In the genomic region with DNA sequence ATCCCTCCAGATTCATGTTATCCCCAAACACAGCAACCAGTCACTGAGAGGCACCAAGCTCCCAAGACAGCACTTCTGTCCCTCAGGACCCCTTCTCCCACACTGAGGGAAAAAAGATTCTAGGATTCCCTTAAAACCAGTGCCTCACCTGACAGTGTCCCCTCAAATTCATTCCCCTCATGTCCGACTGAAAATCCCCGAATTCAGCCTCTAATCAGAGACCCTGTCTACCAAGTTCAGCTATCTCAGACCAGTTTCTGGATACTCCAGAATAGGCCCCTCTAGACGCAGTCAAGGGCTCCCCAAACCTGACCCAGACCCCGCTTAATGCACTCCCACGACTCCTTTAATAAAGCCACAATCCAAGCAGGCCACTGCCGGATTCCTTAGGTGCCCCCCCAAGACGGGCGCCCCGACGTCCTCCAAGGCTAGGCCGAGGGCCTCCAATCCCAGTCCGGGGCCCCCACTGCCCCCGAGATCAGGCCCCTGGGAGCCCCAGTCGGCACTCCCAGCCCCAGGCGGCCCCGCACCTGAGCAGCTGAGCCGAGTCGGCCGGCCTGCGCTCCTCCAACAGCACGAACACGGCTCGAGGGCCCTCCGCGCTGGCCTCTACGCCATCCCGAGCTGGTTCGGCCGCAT, we compare ENCODE assay signal across 6 cellular contexts. TPM values are rescaled to one million over a fixed set of nuclear protein-coding genes. Genes with fewer than 3 reads are reported as not detected.
DNase-seq lines count a peak whose midpoint lies in the region; ATAC-seq, FAIRE-seq and TF ChIP-seq lines count a peak whose summit lies in the region.

No MANE protein-coding gene starts in this region.

- H3K27ac Mint-ChIP-seq in activated T-cell treated with anti-CD3 and anti-CD28 coated beads, Interleukin-2, amount 50 U/mL, for 72 hours: peak overlapping the region; percentile 97
- peak overlapping the region; percentile 94 for H3K27ac Mint-ChIP-seq in central memory CD8-positive, alpha-beta T cell (ENCODE audit: low read depth)
- peak overlapping the region; percentile 98 for H3K27ac Mint-ChIP-seq in osteocyte (ENCODE audit: unreplicated experiment)

- peak overlapping the region; percentile 87 to 95 for H3K4me3 Mint-ChIP-seq in activated T-cell treated with anti-CD3 and anti-CD28 coated beads, Interleukin-2, amount 50 U/mL, for 72 hours
- H3K4me3 Mint-ChIP-seq in central memory CD8-positive, alpha-beta T cell: peak overlapping the region; percentile 79
- peak overlapping the region; percentile 91 for H3K4me3 Mint-ChIP-seq in osteocyte (ENCODE audit: unreplicated experiment)

- no peak for FAIRE-seq in GM12892 (lab: Jason Lieb, UNC)

- TF ChIP-seq POLR2A in GM12892 (IDR thresholded peaks at IDR 0.05; ENCODE audit: low read depth, low read length): no peak

- no peaks in the 10 kb centered on the region for H3K27me3 Mint-ChIP-seq in activated T-cell treated with anti-CD3 and anti-CD28 coated beads, Interleukin-2, amount 50 U/mL, for 72 hours (ENCODE audit: low read depth)
- H3K27me3 Mint-ChIP-seq in central memory CD8-positive, alpha-beta T cell: no peaks in the 10 kb centered on the region
- H3K27me3 Mint-ChIP-seq in osteocyte (ENCODE audit: unreplicated experiment): no peaks in the 10 kb centered on the region

- peaks cover 3 to 6% of the 10 kb centered on the region in 2 donors for H3K36me3 Mint-ChIP-seq in activated T-cell treated with anti-CD3 and anti-CD28 coated beads, Interleukin-2, amount 50 U/mL, for 72 hours (ENCODE audit: insufficient read depth in 2 of 2)
- peaks cover 21% of the 10 kb centered on the region for H3K36me3 Mint-ChIP-seq in central memory CD8-positive, alpha-beta T cell (ENCODE audit: insufficient read depth)
- H3K36me3 Mint-ChIP-seq in osteocyte (ENCODE audit: unreplicated experiment): peaks cover 18% of the 10 kb centered on the region

- ATAC-seq in activated T-cell treated with anti-CD3 and anti-CD28 coated beads, Interleukin-2, amount 50 U/mL, for 72 hours (replicated peaks in 1 of 2): peak in 1 of 2 donors; percentile 11
- ATAC-seq in central memory CD8-positive, alpha-beta T cell (replicated peaks; ENCODE audit: extremely low read depth, poor library complexity, severe bottlenecking): no peak

- peaks cover 37% of the 10 kb centered on the region for H3K4me1 Mint-ChIP-seq in activated T-cell treated with anti-CD3 and anti-CD28 coated beads, Interleukin-2, amount 50 U/mL, for 72 hours (ENCODE audit: low read depth)
- peaks cover 29% of the 10 kb centered on the region for H3K4me1 Mint-ChIP-seq in central memory CD8-positive, alpha-beta T cell
- peaks cover 33% of the 10 kb centered on the region for H3K4me1 Mint-ChIP-seq in osteocyte (ENCODE audit: unreplicated experiment)

- H3K9me3 Mint-ChIP-seq in activated T-cell treated with anti-CD3 and anti-CD28 coated beads, Interleukin-2, amount 50 U/mL, for 72 hours: no peaks in the 10 kb centered on the region
- no peaks in the 10 kb centered on the region for H3K9me3 Mint-ChIP-seq in central memory CD8-positive, alpha-beta T cell
- no peaks in the 10 kb centered on the region for H3K9me3 Mint-ChIP-seq in osteocyte (ENCODE audit: unreplicated experiment)

- no peak for TF ChIP-seq CTCF in osteocyte (IDR thresholded peaks at IDR 0.05)

- no peak for DNase-seq in activated T-cell treated with anti-CD3 and anti-CD28 coated beads, Interleukin-2, amount 50 U/mL, for 72 hours
- DNase-seq in activated T-cell treated with anti-CD3 and anti-CD28 coated beads, Interleukin-2, amount 50 U/mL, for 48 hours: no peak
- peak in 1 of 2 donors; percentile 13 for DNase-seq in central memory CD8-positive, alpha-beta T cell (ENCODE audit: low spot score in 2 of 2)
- DNase-seq in osteocyte (ENCODE audit: extremely low spot score, unreplicated experiment) (no peak), GM12892 (ENCODE audit: insufficient read length) (no peak), mesenteric fat pad (ENCODE audit: low spot score) (no peak)

RNA-seq across cellular contexts. Expression of a gene that starts 0.5 kb away (rescaled TPM):
- 10 to 100 TPM; 38.8 to 44.8 TPM for total RNA-seq in activated T-cell treated with anti-CD3 and anti-CD28 coated beads, Interleukin-2, amount 50 U/mL, for 72 hours
- total RNA-seq in osteocyte (44.7 and 51.8 TPM in 2 replicates), mesenteric fat pad (103 TPM)
- polyA plus RNA-seq in GM12892 (2012; ENCODE audit: missing spikeins): 12.7 TPM

RNA-seq across cellular contexts. Expression of a gene that starts 16.1 kb away (rescaled TPM):
- total RNA-seq in activated T-cell treated with anti-CD3 and anti-CD28 coated beads, Interleukin-2, amount 50 U/mL, for 72 hours: 1 to 10 TPM; 8.7 to 9.0 TPM
- total RNA-seq in osteocyte (8.5 and 9.6 TPM in 2 replicates), mesenteric fat pad (4.0 TPM)
- polyA plus RNA-seq in GM12892 (2012; ENCODE audit: missing spikeins): 1.7 TPM

RNA-seq across cellular contexts. Expression of a gene that starts 31.1 kb away (rescaled TPM):
- 10 to 100 TPM; 19.1 to 20.9 TPM for total RNA-seq in activated T-cell treated with anti-CD3 and anti-CD28 coated beads, Interleukin-2, amount 50 U/mL, for 72 hours
- 55.3 and 58.5 TPM in 2 replicates for total RNA-seq in osteocyte
- polyA plus RNA-seq in GM12892 (2012; ENCODE audit: missing spikeins): 3.5 TPM
- 20.7 TPM for total RNA-seq in mesenteric fat pad

RNA-seq across cellular contexts. Expression of a gene that starts 37.0 kb away (rescaled TPM):
- 10 to 100 TPM; 43.4 to 49.0 TPM for total RNA-seq in activated T-cell treated with anti-CD3 and anti-CD28 coated beads, Interleukin-2, amount 50 U/mL, for 72 hours
- total RNA-seq in osteocyte: 91.3 and 95.8 TPM in 2 replicates
- polyA plus RNA-seq in GM12892 (2012; ENCODE audit: missing spikeins): 12.6 TPM
- 73.4 TPM for total RNA-seq in mesenteric fat pad

RNA-seq across cellular contexts. Expression of a gene that starts 40.6 kb away (rescaled TPM):
- total RNA-seq in activated T-cell treated with anti-CD3 and anti-CD28 coated beads, Interleukin-2, amount 50 U/mL, for 72 hours: 100 to 1,000 TPM; 108 to 114 TPM
- 42.2 and 48.5 TPM in 2 replicates for total RNA-seq in osteocyte
- polyA plus RNA-seq in GM12892 (2012; ENCODE audit: missing spikeins): 37.8 TPM
- total RNA-seq in mesenteric fat pad: 37.6 TPM
